In genomic region chr16:2967211-2967631, GRCh38 we compare ENCODE assay signal across 1 cellular context.
TF ChIP-seq lines count a peak whose summit lies in the region.

No MANE protein-coding gene starts in this region.

TF ChIP-seq in GM23338, 12 proteins besides CTCF, POLR2A, EP300 and RAD21 (continued from another document):
- TF ChIP-seq, protein P1, sequence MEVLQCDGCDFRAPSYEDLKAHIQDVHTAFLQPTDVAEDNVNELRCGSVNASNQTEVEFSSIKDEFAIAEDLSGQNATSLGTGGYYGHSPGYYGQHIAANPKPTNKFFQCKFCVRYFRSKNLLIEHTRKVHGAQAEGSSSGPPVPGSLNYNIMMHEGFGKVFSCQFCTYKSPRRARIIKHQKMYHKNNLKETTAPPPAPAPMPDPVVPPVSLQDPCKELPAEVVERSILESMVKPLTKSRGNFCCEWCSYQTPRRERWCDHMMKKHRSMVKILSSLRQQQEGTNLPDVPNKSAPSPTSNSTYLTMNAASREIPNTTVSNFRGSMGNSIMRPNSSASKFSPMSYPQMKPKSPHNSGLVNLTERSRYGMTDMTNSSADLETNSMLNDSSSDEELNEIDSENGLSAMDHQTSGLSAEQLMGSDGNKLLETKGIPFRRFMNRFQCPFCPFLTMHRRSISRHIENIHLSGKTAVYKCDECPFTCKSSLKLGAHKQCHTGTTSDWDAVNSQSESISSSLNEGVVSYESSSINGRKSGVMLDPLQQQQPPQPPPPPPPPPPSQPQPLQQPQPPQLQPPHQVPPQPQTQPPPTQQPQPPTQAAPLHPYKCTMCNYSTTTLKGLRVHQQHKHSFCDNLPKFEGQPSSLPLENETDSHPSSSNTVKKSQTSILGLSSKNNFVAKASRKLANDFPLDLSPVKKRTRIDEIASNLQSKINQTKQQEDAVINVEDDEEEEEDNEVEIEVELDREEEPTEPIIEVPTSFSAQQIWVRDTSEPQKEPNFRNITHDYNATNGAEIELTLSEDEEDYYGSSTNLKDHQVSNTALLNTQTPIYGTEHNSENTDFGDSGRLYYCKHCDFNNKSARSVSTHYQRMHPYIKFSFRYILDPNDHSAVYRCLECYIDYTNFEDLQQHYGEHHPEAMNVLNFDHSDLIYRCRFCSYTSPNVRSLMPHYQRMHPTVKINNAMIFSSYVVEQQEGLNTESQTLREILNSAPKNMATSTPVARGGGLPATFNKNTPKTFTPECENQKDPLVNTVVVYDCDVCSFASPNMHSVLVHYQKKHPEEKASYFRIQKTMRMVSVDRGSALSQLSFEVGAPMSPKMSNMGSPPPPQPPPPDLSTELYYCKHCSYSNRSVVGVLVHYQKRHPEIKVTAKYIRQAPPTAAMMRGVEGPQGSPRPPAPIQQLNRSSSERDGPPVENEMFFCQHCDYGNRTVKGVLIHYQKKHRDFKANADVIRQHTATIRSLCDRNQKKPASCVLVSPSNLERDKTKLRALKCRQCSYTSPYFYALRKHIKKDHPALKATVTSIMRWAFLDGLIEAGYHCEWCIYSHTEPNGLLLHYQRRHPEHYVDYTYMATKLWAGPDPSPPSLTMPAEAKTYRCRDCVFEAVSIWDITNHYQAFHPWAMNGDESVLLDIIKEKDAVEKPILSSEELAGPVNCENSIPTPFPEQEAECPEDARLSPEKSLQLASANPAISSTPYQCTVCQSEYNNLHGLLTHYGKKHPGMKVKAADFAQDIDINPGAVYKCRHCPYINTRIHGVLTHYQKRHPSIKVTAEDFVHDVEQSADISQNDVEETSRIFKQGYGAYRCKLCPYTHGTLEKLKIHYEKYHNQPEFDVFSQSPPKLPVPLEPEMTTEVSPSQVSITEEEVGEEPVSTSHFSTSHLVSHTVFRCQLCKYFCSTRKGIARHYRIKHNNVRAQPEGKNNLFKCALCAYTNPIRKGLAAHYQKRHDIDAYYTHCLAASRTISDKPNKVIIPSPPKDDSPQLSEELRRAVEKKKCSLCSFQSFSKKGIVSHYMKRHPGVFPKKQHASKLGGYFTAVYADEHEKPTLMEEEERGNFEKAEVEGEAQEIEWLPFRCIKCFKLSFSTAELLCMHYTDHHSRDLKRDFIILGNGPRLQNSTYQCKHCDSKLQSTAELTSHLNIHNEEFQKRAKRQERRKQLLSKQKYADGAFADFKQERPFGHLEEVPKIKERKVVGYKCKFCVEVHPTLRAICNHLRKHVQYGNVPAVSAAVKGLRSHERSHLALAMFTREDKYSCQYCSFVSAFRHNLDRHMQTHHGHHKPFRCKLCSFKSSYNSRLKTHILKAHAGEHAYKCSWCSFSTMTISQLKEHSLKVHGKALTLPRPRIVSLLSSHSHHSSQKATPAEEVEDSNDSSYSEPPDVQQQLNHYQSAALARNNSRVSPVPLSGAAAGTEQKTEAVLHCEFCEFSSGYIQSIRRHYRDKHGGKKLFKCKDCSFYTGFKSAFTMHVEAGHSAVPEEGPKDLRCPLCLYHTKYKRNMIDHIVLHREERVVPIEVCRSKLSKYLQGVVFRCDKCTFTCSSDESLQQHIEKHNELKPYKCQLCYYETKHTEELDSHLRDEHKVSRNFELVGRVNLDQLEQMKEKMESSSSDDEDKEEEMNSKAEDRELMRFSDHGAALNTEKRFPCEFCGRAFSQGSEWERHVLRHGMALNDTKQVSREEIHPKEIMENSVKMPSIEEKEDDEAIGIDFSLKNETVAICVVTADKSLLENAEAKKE (CRISPR knock-in tag; IDR thresholded peaks at IDR 0.05) = no peak
- no peak for TF ChIP-seq EZH2 (IDR thresholded peaks at IDR 0.05; ENCODE audit: low read depth, unreplicated experiment)
- no peak for TF ChIP-seq NANOG (IDR thresholded peaks at IDR 0.05; ENCODE audit: borderline replicate concordance)
- TF ChIP-seq ZNF114 (CRISPR knock-in tag; IDR thresholded peaks at IDR 0.05) = no peak
- TF ChIP-seq REST (IDR thresholded peaks at IDR 0.05; ENCODE audit: unreplicated experiment) = no peak
